In the genomic region with DNA sequence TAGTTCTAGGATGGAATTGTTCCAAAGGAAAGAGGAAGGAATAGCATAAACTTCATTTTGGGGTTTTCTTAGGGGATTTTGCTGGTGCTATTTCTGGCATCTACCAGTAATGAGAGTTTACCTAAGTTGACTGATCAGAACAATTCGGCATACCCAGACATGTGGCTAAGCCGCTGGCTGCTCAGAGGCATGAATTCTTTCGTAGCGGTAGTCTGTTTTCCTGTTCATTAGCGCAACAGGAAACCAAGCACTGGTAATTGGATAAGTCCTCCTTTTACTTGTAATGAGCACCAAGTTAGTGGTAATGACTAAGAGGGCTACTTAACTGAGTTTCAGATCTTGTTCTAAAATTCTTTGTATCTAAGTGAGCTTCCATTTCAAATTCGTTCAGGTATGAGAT, we compare ENCODE assay signal across 8 cellular contexts. TPM values are rescaled to one million over a fixed set of nuclear protein-coding genes. Genes with fewer than 3 reads are reported as not detected.
A peak's percentile ranks its signal among the peaks of the same experiment; 100 is the strongest.
DNase-seq lines count a peak whose midpoint lies in the region; ATAC-seq, FAIRE-seq and TF ChIP-seq lines count a peak whose summit lies in the region.

No MANE protein-coding gene starts in this region.

- H3K4me1 Mint-ChIP-seq in mesothelial cell of epicardium (peaks cover 11% of the 10 kb centered on the region), osteocyte (ENCODE audit: unreplicated experiment) (no peaks in the 10 kb centered on the region)

- H3K9me3 Mint-ChIP-seq in mesothelial cell of epicardium = peaks cover 10% of the 10 kb centered on the region
- H3K9me3 Mint-ChIP-seq in osteocyte (ENCODE audit: unreplicated experiment) = peaks cover 4% of the 10 kb centered on the region

- FAIRE-seq in urothelium cell line (lab: Jason Lieb, UNC) = no peak

- ATAC-seq in GM18505 (IDR thresholded peaks at IDR 0.05; ENCODE audit: unreplicated experiment) (peak; percentile 35), HG02571 (IDR thresholded peaks at IDR 0.05; ENCODE audit: unreplicated experiment) (peak; percentile 36)

- H3K27ac Mint-ChIP-seq in mesothelial cell of epicardium (no peak overlapping the region), osteocyte (ENCODE audit: unreplicated experiment) (no peak overlapping the region)

- no peak overlapping the region for H3K4me3 ChIP-seq in NB4 (ENCODE audit: low read depth, low read length)

- H3K4me3 Mint-ChIP-seq in mesothelial cell of epicardium (no peak overlapping the region), osteocyte (ENCODE audit: unreplicated experiment) (no peak overlapping the region)

- TF ChIP-seq CTCF in NB4 (IDR thresholded peaks at IDR 0.05; ENCODE audit: low read depth, low read length) (no peak), mesothelial cell of epicardium (IDR thresholded peaks at IDR 0.05; ENCODE audit: unreplicated experiment) (no peak), osteocyte (IDR thresholded peaks at IDR 0.05) (no peak)

- TF ChIP-seq POLR2A in GM18505 (IDR thresholded peaks at IDR 0.05; ENCODE audit: borderline replicate concordance, extremely low read depth, insufficient read depth, insufficient read length) = no peak
- TF ChIP-seq POLR2A in NB4 (IDR thresholded peaks at IDR 0.05; ENCODE audit: extremely low read depth, insufficient read length) = no peak

- peaks cover 17% of the 10 kb centered on the region for H3K27me3 Mint-ChIP-seq in mesothelial cell of epicardium (ENCODE audit: low read depth)
- no peaks in the 10 kb centered on the region for H3K27me3 Mint-ChIP-seq in osteocyte (ENCODE audit: unreplicated experiment)

- H3K36me3 Mint-ChIP-seq in mesothelial cell of epicardium (peaks cover 16% of the 10 kb centered on the region), osteocyte (ENCODE audit: unreplicated experiment) (peaks cover 12% of the 10 kb centered on the region)

- DNase-seq in NB4 (ENCODE audit: low read depth) = peak; percentile 57
- DNase-seq in effector CD4-positive, alpha-beta T cell = peak; percentile 55
- no peak for DNase-seq in NK-92 treated with Interleukin-12 subunit alpha and Interleukin-12 subunit beta, amount 100 ng/mL, for 24 hours (lab: John Stamatoyannopoulos, UW)
- no peak for DNase-seq in mesothelial cell of epicardium (ENCODE audit: low spot score in 2 of 2, unreplicated experiment in 2 of 2)
- DNase-seq in urothelium cell line (ENCODE audit: low spot score) = no peak
- no peak for DNase-seq in osteocyte (ENCODE audit: extremely low spot score, unreplicated experiment)

RNA-seq across cellular contexts. Expression of a gene that starts 38.6 kb away (rescaled TPM):
- 26.7 to 28.3 TPM (median 26.7 TPM) in 3 replicates for total RNA-seq in mesothelial cell of epicardium
- total RNA-seq in osteocyte = 13.0 TPM in 2 replicates

Comparison
In these comparisons a context has a peak if more than half of its experiments do, and no peak if none do; other contexts are left out.
1. DNase-seq: peak in NB4 (single experiment) and effector CD4-positive, alpha-beta T cell (single experiment); none in NK-92 treated with Interleukin-12 subunit alpha and Interleukin-12 subunit beta, amount 100 ng/mL, for 24 hours (single experiment), mesothelial cell of epicardium (0 of 2), urothelium cell line (single experiment) and osteocyte (single experiment).